ENCODE assay signal across 12 cellular contexts in genomic region chr6:136410201-136411027, GRCh38.
DNase-seq lines count a peak whose midpoint lies in the region; ATAC-seq and TF ChIP-seq lines count a peak whose summit lies in the region.
"Had no signal": no experiment of that assay in that cellular context is flagged by ENCODE, and none has a peak within 500 bp of the region (broad histone marks: within the 10 kb centered on the region; RNA-seq: fewer than 3 reads in every experiment).

No MANE protein-coding gene starts in this region.

- no peak for TF ChIP-seq CTCF in left lung (IDR thresholded peaks at IDR 0.05)

- H3K36me3 ChIP-seq in adipocyte (ENCODE audit: control insufficient read depth, insufficient read depth, low read length, severe bottlenecking) (no peaks in the 10 kb centered on the region), left lung (no peaks in the 10 kb centered on the region)
- H3K36me3 ChIP-seq: heart left ventricle had no signal

- H3K4me3 ChIP-seq in adipocyte (ENCODE audit: low read length) (no peak overlapping the region), left lung (no peak overlapping the region)
- H3K4me3 ChIP-seq: coronary artery, heart left ventricle had no signal

- H3K9ac ChIP-seq in adipocyte (ENCODE audit: low read length), result no peak overlapping the region

- H3K4me1 ChIP-seq in adipocyte (ENCODE audit: control insufficient read depth, insufficient read depth, low read length) (peaks cover 16% of the 10 kb centered on the region), left lung (peaks cover 0 to 15% of the 10 kb centered on the region in 2 donors)

- CTCF ChIA-PET in HEK293T (lab: Yijun Ruan, JAX), result interaction anchor here (0.6 kb wide), 1 partner anchor 20 kb away, joined by 3 read pairs; no protein-coding TSS in a partner anchor

- POLR2A ChIA-PET in HEK293T (lab: Yijun Ruan, JAX), result no interaction called here

- H3K27me3 ChIP-seq in adipocyte (replicated peaks; ENCODE audit: control insufficient read depth, insufficient read depth, low read length) (no peaks in the 10 kb centered on the region), left lung (no peaks in the 10 kb centered on the region)
- H3K27me3 ChIP-seq: heart left ventricle had no signal

- no peak overlapping the region for H3K27ac ChIP-seq in left lung
- H3K27ac ChIP-seq: coronary artery, heart left ventricle had no signal

- DNase-seq in GM04503 (ENCODE audit: low read depth) (peak; percentile 46), adipocyte (ENCODE audit: low read depth) (peak; percentile 19), ureter (ENCODE audit: low spot score) (no peak), left lung (no peak), HEK293T (ENCODE audit: extremely low spot score) (no peak)
- DNase-seq: activated T-cell treated with anti-CD3 and anti-CD28 coated beads, Interleukin-2, amount 50 U/mL, for 4 hours; heart left ventricle; NCI-H1417 treated with DMSO at 0.1 percent for 48 hours had no signal

- H3K9me3 ChIP-seq in adipocyte (ENCODE audit: control insufficient read depth, low read length) (no peaks in the 10 kb centered on the region), left lung (no peaks in the 10 kb centered on the region)
- H3K9me3 ChIP-seq: heart left ventricle had no signal

- peak; percentile 75 for ATAC-seq in GM19438 (IDR thresholded peaks at IDR 0.05; ENCODE audit: low read depth, unreplicated experiment)
- peak; percentile 94 for ATAC-seq in HG02870 (IDR thresholded peaks at IDR 0.05; ENCODE audit: unreplicated experiment)
- ATAC-seq in left lung, result no peak
- ATAC-seq in GM18907 (IDR thresholded peaks at IDR 0.05; ENCODE audit: unreplicated experiment), result no peak
- ATAC-seq: activated T-cell treated with anti-CD3 and anti-CD28 coated beads, Interleukin-2, amount 50 U/mL, for 4 hours; heart left ventricle had no signal

- intact Hi-C loops in left lung (cut with DNase I), result no loop called here

TF ChIP-seq in HEK293T, 16 proteins besides CTCF, POLR2A, EP300 and RAD21:
- no peak for TF ChIP-seq CTBP1 (IDR thresholded peaks at IDR 0.05; ENCODE audit: borderline replicate concordance)
- TF ChIP-seq ZNF384 (IDR thresholded peaks at IDR 0.05), result no peak
- no peak for TF ChIP-seq L3MBTL2 (conservative IDR thresholded peaks at IDR 0.05)
- TF ChIP-seq SUZ12 (IDR thresholded peaks at IDR 0.05), result no peak
- no peak for TF ChIP-seq FOXA1 (IDR thresholded peaks at IDR 0.05)
- TF ChIP-seq SP1 (IDR thresholded peaks at IDR 0.05), result no peak
- no peak for TF ChIP-seq NFRKB (IDR thresholded peaks at IDR 0.05)
- TF ChIP-seq FOXM1 (IDR thresholded peaks at IDR 0.05; ENCODE audit: borderline replicate concordance), result no peak
- TF ChIP-seq TARDBP (IDR thresholded peaks at IDR 0.05), result no peak
- no peak for TF ChIP-seq LEF1 (IDR thresholded peaks at IDR 0.05; ENCODE audit: borderline replicate concordance)
- TF ChIP-seq ELF4 (IDR thresholded peaks at IDR 0.05), result no peak
- TF ChIP-seq FOXK2 (IDR thresholded peaks at IDR 0.05), result no peak
- TF ChIP-seq HDGF (IDR thresholded peaks at IDR 0.05; ENCODE audit: borderline replicate concordance), result no peak
- no peak for TF ChIP-seq ARNT (IDR thresholded peaks at IDR 0.05)
TF ChIP-seq in HEK293T: peak in this region for 0.

Comparison
In these comparisons a context has a peak if more than half of its experiments do, and no peak if none do; other contexts are left out.
1. DNase-seq: peak in GM04503 (single experiment) and adipocyte (single experiment); none in ureter (single experiment), left lung (0 of 2) and HEK293T (single experiment).
2. ATAC-seq: peak in GM19438 (single experiment) and HG02870 (single experiment); none in left lung (single experiment) and GM18907 (single experiment).